ENCODE assay signal across 8 cellular contexts in the genomic region with DNA sequence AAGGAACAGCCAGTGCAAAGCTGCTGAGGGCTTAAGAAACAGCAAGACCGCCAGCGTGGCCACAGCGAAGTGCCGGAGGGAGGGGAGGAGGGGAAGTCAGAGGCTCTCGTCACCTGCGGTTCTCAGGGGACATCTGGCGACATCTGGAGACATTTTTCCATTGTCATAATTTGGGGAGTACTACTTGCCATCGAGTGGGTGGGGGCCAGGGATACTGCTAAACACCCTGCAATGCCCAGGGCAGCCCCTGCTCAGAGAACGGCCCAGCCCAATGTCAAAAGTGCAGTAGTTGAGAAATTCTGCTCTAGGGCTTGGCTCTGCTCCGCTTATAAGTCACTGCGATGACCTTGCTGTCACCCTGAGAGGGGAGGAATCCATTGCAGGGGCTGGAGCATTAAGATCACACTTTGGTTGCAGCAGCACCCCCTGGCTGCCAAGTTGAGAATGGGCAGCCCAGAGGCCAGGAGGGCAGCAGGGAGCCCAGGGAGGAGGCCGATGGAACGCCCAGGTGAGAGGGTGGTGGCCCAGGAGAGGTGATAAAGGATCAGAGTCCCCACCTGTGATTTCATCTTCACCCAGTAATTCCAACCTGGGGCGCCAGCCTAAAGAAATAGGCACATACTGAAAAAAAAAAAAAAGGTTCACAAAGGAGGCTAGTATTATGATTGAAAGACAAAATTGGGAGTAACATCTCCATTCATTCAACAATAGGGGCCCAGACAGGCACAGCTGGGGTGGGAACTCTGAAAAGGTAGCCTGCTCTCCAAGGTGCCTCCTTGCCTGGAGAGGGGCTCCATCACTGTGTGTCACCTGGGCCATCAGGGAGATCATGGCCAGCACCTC.
DNase-seq lines count a peak whose midpoint lies in the region; FAIRE-seq and TF ChIP-seq lines count a peak whose summit lies in the region.

No MANE protein-coding gene starts in this region.

- H2AK5ac ChIP-seq in H1 (ENCODE audit: low read depth, low read length): no peak overlapping the region

- no peak overlapping the region for H3K23ac ChIP-seq in H1 (ENCODE audit: insufficient read length)

- peak; percentile 56 to 73 for TF ChIP-seq RAD21 in H1 (IDR thresholded peaks at IDR 0.05 in 1 of 2, conservative IDR thresholded peaks at IDR 0.05 in 1 of 2; ENCODE audit: low read depth in 2 of 2, low read length in 2 of 2)

- no peaks in the 10 kb centered on the region for H3K79me1 ChIP-seq in H1 (ENCODE audit: low read depth, low read length)

- no peak for FAIRE-seq in H1 (lab: Jason Lieb, UNC)

- H3K79me2 ChIP-seq in H1 (ENCODE audit: control insufficient read depth in 1 of 2, insufficient read depth in 2 of 2, low read length in 2 of 2) (no peaks in the 10 kb centered on the region), neural progenitor cell (ENCODE audit: low read depth) (no peaks in the 10 kb centered on the region)

- H3K9me3 ChIP-seq in AG04450 (ENCODE audit: control insufficient read depth, insufficient read depth, low read length) (no peaks in the 10 kb centered on the region; the same call in 1 of the 2 replicates), H1 (ENCODE audit: insufficient read depth in 2 of 2, low read depth in 1 of 2, low read length in 1 of 2) (no peaks in the 10 kb centered on the region), neural progenitor cell (ENCODE audit: low read depth) (no peaks in the 10 kb centered on the region)

- POLR2A ChIA-PET in AG04450 (lab: Yijun Ruan, JAX) (no interaction called here), H1 (lab: Charles Lee; ENCODE audit: partially characterized antibody) (no interaction called here)

- H2AFZ ChIP-seq in H1 (ENCODE audit: low read length) (no peak overlapping the region), neural progenitor cell (replicated peaks) (no peak overlapping the region)

- no peak overlapping the region for H2BK15ac ChIP-seq in H1 (ENCODE audit: low read length)

- peaks cover 9% of the 10 kb centered on the region for H3K27me3 Mint-ChIP-seq in neural progenitor cell (ENCODE audit: insufficient read depth, low read depth)

- H3K36me3 ChIP-seq in H1 (ENCODE audit: control insufficient read depth in 2 of 4, insufficient read depth in 4 of 4, low read length in 3 of 4) (no peaks in the 10 kb centered on the region), neural progenitor cell (no peaks in the 10 kb centered on the region)

- TF ChIP-seq CTCF in AG04450 (IDR thresholded peaks at IDR 0.05; ENCODE audit: low read depth, low read length): peak; percentile 48
- peak; percentile 80 for TF ChIP-seq CTCF in GM12874 (IDR thresholded peaks at IDR 0.05; ENCODE audit: insufficient read depth, low read depth, low read length)
- TF ChIP-seq CTCF in H1 (IDR thresholded peaks at IDR 0.05; ENCODE audit: control extremely low read depth in 1 of 3, insufficient read depth in 1 of 3, low read depth in 1 of 3, low read length in 3 of 3): peak; percentile 78 to 91 (median 89)
- TF ChIP-seq CTCF in neural progenitor cell (IDR thresholded peaks at IDR 0.05): peak; percentile 85

- CTCF ChIA-PET in AG04450 (lab: Charles Lee) (interaction anchor here (0.6 to 0.7 kb wide), 2 partner anchors 444 to 497 kb away, joined by 3 read pairs; no protein-coding TSS in a partner anchor), H1 (lab: Charles Lee; ENCODE audit: partially characterized antibody) (interaction anchor here (0.5 to 2.5 kb wide), 9 partner anchors 9 to 74 kb away, joined by 3 to 9 read pairs (median 3); no protein-coding TSS in a partner anchor)

- no peak for TF ChIP-seq EP300 in H1 (IDR thresholded peaks at IDR 0.05; ENCODE audit: borderline replicate concordance in 1 of 2, low read depth in 2 of 2, low read length in 2 of 2)

- no peak overlapping the region for H4K5ac ChIP-seq in H1 (ENCODE audit: insufficient read length, low read depth, low read length)

- no peak overlapping the region for H3K14ac ChIP-seq in H1 (ENCODE audit: insufficient read length)

- H3F3A ChIP-seq in neural progenitor cell (ENCODE audit: low read depth): no peaks in the 10 kb centered on the region

- H2BK120ac ChIP-seq in H1 (replicated peaks; ENCODE audit: low read depth, low read length): no peak overlapping the region

- no peak overlapping the region for H3K4me2 ChIP-seq in H1 (ENCODE audit: insufficient read depth in 1 of 2, low read depth in 2 of 2, low read length in 2 of 2)
- H3K4me2 ChIP-seq in neural progenitor cell: no peak overlapping the region

- no peak overlapping the region for H3K56ac ChIP-seq in H1 (replicated peaks; ENCODE audit: insufficient read length, low read depth, low read length)

- no peak overlapping the region for H2BK12ac ChIP-seq in H1 (ENCODE audit: low read depth, low read length)

- no peak overlapping the region for H4K8ac ChIP-seq in H1 (ENCODE audit: extremely low read depth, insufficient read depth, low read length)

- no peak overlapping the region for H4K91ac ChIP-seq in H1 (replicated peaks; ENCODE audit: insufficient read length, low read length)

- TF ChIP-seq POLR2A in H1 (IDR thresholded peaks at IDR 0.05; ENCODE audit: control extremely low read depth in 1 of 2, low read depth in 2 of 2, low read length in 2 of 2): no peak

- H3K4me3 ChIP-seq in AG04450 (ENCODE audit: low read depth, low read length) (no peak overlapping the region), H1 (ENCODE audit: extremely low read depth in 1 of 4, insufficient read depth in 2 of 4, low read depth in 3 of 4, low read length in 4 of 4) (no peak overlapping the region), neural progenitor cell (no peak overlapping the region)

- no peak overlapping the region for H3K27ac Mint-ChIP-seq in neural progenitor cell

- no peak overlapping the region for H3K18ac ChIP-seq in H1 (ENCODE audit: extremely low read depth, low read length)

- peaks cover 6% of the 10 kb centered on the region for H3K4me1 Mint-ChIP-seq in neural progenitor cell

- DNase-seq in AG04450 (ENCODE audit: low read depth, low spot score): no peak
- peak; percentile 87 for DNase-seq in NOMO-1 treated with DMSO at 0.1 percent for 48 hours (lab: John Stamatoyannopoulos, UW; ENCODE audit: unreplicated experiment)
- peak in 1 of 2 experiments; percentile 79 for DNase-seq in H1 (ENCODE audit: low read depth in 1 of 2, low spot score in 2 of 2)
- DNase-seq in neural progenitor cell (ENCODE audit: low spot score): peak; percentile 80
- DNase-seq in NCI-H128 (lab: John Stamatoyannopoulos, UW; ENCODE audit: unreplicated experiment): no peak
- DNase-seq in NCI-H2029 treated with DMSO at 0.1 percent for 48 hours (lab: John Stamatoyannopoulos, UW): no peak
- DNase-seq in NCI-H146 (lab: John Stamatoyannopoulos, UW): no peak

- H2BK5ac ChIP-seq in H1 (ENCODE audit: low read depth, low read length): no peak overlapping the region

- no peaks in the 10 kb centered on the region for H3K36me3 Mint-ChIP-seq in neural progenitor cell

- H3K4ac ChIP-seq in H1 (replicated peaks; ENCODE audit: insufficient read length, low read depth, low read length): no peak overlapping the region

- 92% methylated on average over 11 of the region's 14 CpGs; no CpG with 5 or more reads in 1 of the 2 experiments for WGBS in H1 (ENCODE audit: extremely low coverage in 1 of 2, insufficient coverage in 1 of 2, insufficient read length in 1 of 2, insufficient replicate concordance in 2 of 2, low coverage in 1 of 2, low lambda C conversion rate in 2 of 2, missing lambda C conversion rate in 1 of 2), 2 experiments

- no peak overlapping the region for H3K4me3 Mint-ChIP-seq in neural progenitor cell

- H2BK20ac ChIP-seq in H1 (ENCODE audit: low read length): 0 out of 2 replicates have a peak overlapping the region, but pooled peaks have one; percentile 32

- no peaks in the 10 kb centered on the region for H3K9me3 Mint-ChIP-seq in neural progenitor cell

- H3K9ac ChIP-seq in H1 (replicated peaks in 1 of 4; ENCODE audit: extremely low read depth in 1 of 4, low read depth in 3 of 4, low read length in 3 of 4): no peak overlapping the region
- no peak overlapping the region for H3K9ac ChIP-seq in neural progenitor cell

- H3K27me3 ChIP-seq in AG04450 (ENCODE audit: control insufficient read depth, insufficient read depth, low read length) (no peaks in the 10 kb centered on the region), H1 (replicated peaks in 1 of 4; ENCODE audit: control insufficient read depth in 3 of 4, extremely low read depth in 1 of 4, insufficient read depth in 3 of 4, low read length in 3 of 4) (no peaks in the 10 kb centered on the region), neural progenitor cell (peaks cover 6% of the 10 kb centered on the region)

- H3K23me2 ChIP-seq in H1 (ENCODE audit: low read depth, low read length): no peaks in the 10 kb centered on the region

- no peak overlapping the region for H3K27ac ChIP-seq in AG04450 (ENCODE audit: low read depth, low read length)
- H3K27ac ChIP-seq in H1 (ENCODE audit: low read depth, low read length): no peak overlapping the region
- no peak overlapping the region for H3K27ac ChIP-seq in neural progenitor cell

- H3K4me1 ChIP-seq in H1 (replicated peaks in 1 of 4; ENCODE audit: control insufficient read depth in 3 of 4, insufficient read depth in 4 of 4, low read length in 3 of 4): peaks cover 0 to 3% (median 1%) of the 10 kb centered on the region in 4 experiments; a peak in 5 of 7 replicates
- H3K4me1 ChIP-seq in neural progenitor cell: no peaks in the 10 kb centered on the region

- H4K20me1 ChIP-seq in H1 (replicated peaks in 1 of 2; ENCODE audit: control insufficient read depth in 1 of 2, insufficient read depth in 2 of 2, low read length in 2 of 2) (no peaks in the 10 kb centered on the region), neural progenitor cell (ENCODE audit: low read depth) (no peaks in the 10 kb centered on the region)

TF ChIP-seq in H1, 55 proteins besides CTCF, POLR2A, EP300 and RAD21:
- no peak for TF ChIP-seq NANOG (IDR thresholded peaks at IDR 0.05; ENCODE audit: insufficient read depth, low read depth, low read length, poor library complexity, severe bottlenecking)
- 0 out of 2 replicates have a peak, but pooled peaks have one; percentile 13 for TF ChIP-seq TEAD4 (IDR thresholded peaks at IDR 0.05; ENCODE audit: low read depth, low read length)
- no peak for TF ChIP-seq GABPA (IDR thresholded peaks at IDR 0.05; ENCODE audit: borderline replicate concordance, insufficient read depth, low read length)
- no peak for TF ChIP-seq JUND (IDR thresholded peaks at IDR 0.05; ENCODE audit: low read length)
- TF ChIP-seq BRCA1 (IDR thresholded peaks at IDR 0.05; ENCODE audit: low read depth, low read length): no peak
- TF ChIP-seq CTBP2 (IDR thresholded peaks at IDR 0.05; ENCODE audit: borderline replicate concordance, insufficient read depth, insufficient read length, low read length): no peak
- TF ChIP-seq POU5F1 (IDR thresholded peaks at IDR 0.05; ENCODE audit: low read depth, low read length): no peak
- TF ChIP-seq, protein P1, sequence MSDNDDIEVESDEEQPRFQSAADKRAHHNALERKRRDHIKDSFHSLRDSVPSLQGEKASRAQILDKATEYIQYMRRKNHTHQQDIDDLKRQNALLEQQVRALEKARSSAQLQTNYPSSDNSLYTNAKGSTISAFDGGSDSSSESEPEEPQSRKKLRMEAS (IDR thresholded peaks at IDR 0.05): no peak

Comparison
In these comparisons a context has a peak if more than half of its experiments do, and no peak if none do; other contexts are left out.
1. DNase-seq: peak in NOMO-1 treated with DMSO at 0.1 percent for 48 hours (single experiment) and neural progenitor cell (single experiment); none in AG04450 (single experiment), NCI-H128 (single experiment), NCI-H2029 treated with DMSO at 0.1 percent for 48 hours (single experiment) and NCI-H146 (single experiment).
2. Peak in every context shown above with its lines, with median percentiles within 50 percentile points of each other: CTCF ChIP-seq.